ENCODE assay signal across 8 cellular contexts in genomic region chr4:32349026-32349425, GRCh38.
"Had no signal": no experiment of that assay in that cellular context is flagged by ENCODE, and none has a peak within 500 bp of the region (broad histone marks: within the 10 kb centered on the region; RNA-seq: fewer than 3 reads in every experiment).

No MANE protein-coding gene starts in this region.

- H3K9me3 Mint-ChIP-seq: GM23338, H9 had no signal

- H3K4me2 ChIP-seq: GM23338 had no signal

- DNase-seq: H9, HCEC 1CT, KG1 had no signal

- H2AFZ ChIP-seq: GM23338 had no signal

- H3K4me3 ChIP-seq: GM23338 had no signal

- H3K27ac Mint-ChIP-seq: GM23338, H9, IgD-negative memory B cell had no signal

- H3K36me3 Mint-ChIP-seq: IgD-negative memory B cell had no signal

- H3K27me3 Mint-ChIP-seq: IgD-negative memory B cell had no signal

- H3K4me3 Mint-ChIP-seq: GM23338, H9, IgD-negative memory B cell had no signal

- H3K4me1 Mint-ChIP-seq: H9, IgD-negative memory B cell had no signal

- FAIRE-seq: H1, H54, HTR-8/SVneo had no signal
